In genomic region chr16:88491560-88492310, GRCh38 we compare ENCODE assay signal across 1 cellular context.
TF ChIP-seq lines count a peak whose summit lies in the region.

No MANE protein-coding gene starts in this region.

TF ChIP-seq in K562, 482 proteins besides CTCF, POLR2A, EP300 and RAD21 (continued from another document):
- TF ChIP-seq CLOCK (CRISPR knock-in tag; IDR thresholded peaks at IDR 0.05; ENCODE audit: borderline replicate concordance): peak; percentile 89
- TF ChIP-seq FOXA1 (IDR thresholded peaks at IDR 0.05; ENCODE audit: borderline replicate concordance): no peak
